In genomic region chr22:44444341-44445306, GRCh38 we compare ENCODE assay signal across 1 cellular context.
TF ChIP-seq lines count a peak whose summit lies in the region.

No MANE protein-coding gene starts in this region.

TF ChIP-seq in HepG2, 621 proteins besides CTCF, POLR2A, EP300 and RAD21 (continued from another document):
- TF ChIP-seq, protein P1, sequence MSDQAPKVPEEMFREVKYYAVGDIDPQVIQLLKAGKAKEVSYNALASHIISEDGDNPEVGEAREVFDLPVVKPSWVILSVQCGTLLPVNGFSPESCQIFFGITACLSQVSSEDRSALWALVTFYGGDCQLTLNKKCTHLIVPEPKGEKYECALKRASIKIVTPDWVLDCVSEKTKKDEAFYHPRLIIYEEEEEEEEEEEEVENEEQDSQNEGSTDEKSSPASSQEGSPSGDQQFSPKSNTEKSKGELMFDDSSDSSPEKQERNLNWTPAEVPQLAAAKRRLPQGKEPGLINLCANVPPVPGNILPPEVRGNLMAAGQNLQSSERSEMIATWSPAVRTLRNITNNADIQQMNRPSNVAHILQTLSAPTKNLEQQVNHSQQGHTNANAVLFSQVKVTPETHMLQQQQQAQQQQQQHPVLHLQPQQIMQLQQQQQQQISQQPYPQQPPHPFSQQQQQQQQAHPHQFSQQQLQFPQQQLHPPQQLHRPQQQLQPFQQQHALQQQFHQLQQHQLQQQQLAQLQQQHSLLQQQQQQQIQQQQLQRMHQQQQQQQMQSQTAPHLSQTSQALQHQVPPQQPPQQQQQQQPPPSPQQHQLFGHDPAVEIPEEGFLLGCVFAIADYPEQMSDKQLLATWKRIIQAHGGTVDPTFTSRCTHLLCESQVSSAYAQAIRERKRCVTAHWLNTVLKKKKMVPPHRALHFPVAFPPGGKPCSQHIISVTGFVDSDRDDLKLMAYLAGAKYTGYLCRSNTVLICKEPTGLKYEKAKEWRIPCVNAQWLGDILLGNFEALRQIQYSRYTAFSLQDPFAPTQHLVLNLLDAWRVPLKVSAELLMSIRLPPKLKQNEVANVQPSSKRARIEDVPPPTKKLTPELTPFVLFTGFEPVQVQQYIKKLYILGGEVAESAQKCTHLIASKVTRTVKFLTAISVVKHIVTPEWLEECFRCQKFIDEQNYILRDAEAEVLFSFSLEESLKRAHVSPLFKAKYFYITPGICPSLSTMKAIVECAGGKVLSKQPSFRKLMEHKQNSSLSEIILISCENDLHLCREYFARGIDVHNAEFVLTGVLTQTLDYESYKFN (CRISPR knock-in tag; conservative IDR thresholded peaks at IDR 0.05): no peak
- TF ChIP-seq, protein P2, sequence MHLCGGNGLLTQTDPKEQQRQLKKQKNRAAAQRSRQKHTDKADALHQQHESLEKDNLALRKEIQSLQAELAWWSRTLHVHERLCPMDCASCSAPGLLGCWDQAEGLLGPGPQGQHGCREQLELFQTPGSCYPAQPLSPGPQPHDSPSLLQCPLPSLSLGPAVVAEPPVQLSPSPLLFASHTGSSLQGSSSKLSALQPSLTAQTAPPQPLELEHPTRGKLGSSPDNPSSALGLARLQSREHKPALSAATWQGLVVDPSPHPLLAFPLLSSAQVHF (CRISPR knock-in tag; IDR thresholded peaks at IDR 0.05): no peak
- no peak for TF ChIP-seq FOXA1 (IDR thresholded peaks at IDR 0.05)
- no peak for TF ChIP-seq FOXA1 (CRISPR knock-in tag; IDR thresholded peaks at IDR 0.05)
- TF ChIP-seq ZFP36 (IDR thresholded peaks at IDR 0.05; ENCODE audit: borderline replicate concordance, low read depth, low read length, partially characterized antibody): peak; percentile 38
- no peak for TF ChIP-seq MAFK (conservative IDR thresholded peaks at IDR 0.05 in 1 of 2, IDR thresholded peaks at IDR 0.05 in 1 of 2; ENCODE audit: low read length in 2 of 2)
- TF ChIP-seq SRF (IDR thresholded peaks at IDR 0.05; ENCODE audit: low read depth, low read length): 0 out of 2 replicates have a peak, but pooled peaks have one; percentile 37
- TF ChIP-seq REPIN1 (CRISPR knock-in tag; IDR thresholded peaks at IDR 0.05; ENCODE audit: borderline replicate concordance, low read depth): no peak
- TF ChIP-seq ZNF224 (CRISPR knock-in tag; IDR thresholded peaks at IDR 0.05): no peak
- no peak for TF ChIP-seq ZMAT3 (CRISPR knock-in tag; conservative IDR thresholded peaks at IDR 0.05)
- TF ChIP-seq ZSCAN22 (CRISPR knock-in tag; IDR thresholded peaks at IDR 0.05): no peak
- TF ChIP-seq RFX3 (CRISPR knock-in tag; IDR thresholded peaks at IDR 0.05): no peak
